In genomic region chr15:32908921-32909320, GRCh38 we compare ENCODE assay signal across 15 cellular contexts.
DNase-seq lines count a peak whose midpoint lies in the region; ATAC-seq, FAIRE-seq and TF ChIP-seq lines count a peak whose summit lies in the region.
"Had no signal": no experiment of that assay in that cellular context is flagged by ENCODE, and none has a peak within 500 bp of the region (broad histone marks: within the 10 kb centered on the region; RNA-seq: fewer than 3 reads in every experiment).

No MANE protein-coding gene starts in this region.

- no peaks in the 10 kb centered on the region for H3K9me3 ChIP-seq in A549
- no peaks in the 10 kb centered on the region for H3K9me3 ChIP-seq in Karpas-422 (ENCODE audit: low read length)
- H3K9me3 ChIP-seq in WERI-Rb-1 (ENCODE audit: severe bottlenecking): no peaks in the 10 kb centered on the region

- WGBS in A549 (ENCODE audit: missing lambda C conversion rate): 93% methylated on average over 4 of the region's 4 CpGs

- H4K20me1 ChIP-seq in Karpas-422 (ENCODE audit: insufficient read depth, low read depth, low read length): no peaks in the 10 kb centered on the region; the same call in 1 of the 2 replicates

- H3K4me1 ChIP-seq in A549 (no peaks in the 10 kb centered on the region), Karpas-422 (ENCODE audit: low read length) (peaks cover 24% of the 10 kb centered on the region)

- no peak for TF ChIP-seq RAD21 in A549 (conservative IDR thresholded peaks at IDR 0.05 in 1 of 2, IDR thresholded peaks at IDR 0.05 in 1 of 2)

- H3K9me2 ChIP-seq in Karpas-422 (replicated peaks; ENCODE audit: insufficient read depth, low read length): no peaks in the 10 kb centered on the region

- no peak overlapping the region for H3K9ac ChIP-seq in Karpas-422 (ENCODE audit: low read length)

- no peak for TF ChIP-seq POLR2A in A549 (IDR thresholded peaks at IDR 0.05; ENCODE audit: low read length)

- CTCF ChIA-PET in A549 (lab: Yijun Ruan, JAX): interaction anchor here (0.9 to 2.6 kb wide), 10 partner anchors 9 to 258 kb away, joined by 3 to 11 read pairs (median 5); no protein-coding TSS in a partner anchor

- ATAC-seq in A549: no peak
- peak; percentile 13 for ATAC-seq in GM21515 (IDR thresholded peaks at IDR 0.05; ENCODE audit: unreplicated experiment)
- ATAC-seq: PC-3 had no signal

- no peaks in the 10 kb centered on the region for H3K79me2 ChIP-seq in Karpas-422 (ENCODE audit: low read length)

- H3K4me2 ChIP-seq in A549 (no peak overlapping the region), Karpas-422 (ENCODE audit: low read depth, low read length, poor library complexity, severe bottlenecking) (peak overlapping the region; percentile 49)

- no peak overlapping the region for H2AFZ ChIP-seq in Karpas-422 (ENCODE audit: low read length)

- H3K36me3 ChIP-seq in Karpas-422 (ENCODE audit: insufficient read depth, low read length): no peaks in the 10 kb centered on the region
- no peaks in the 10 kb centered on the region; the same call in 1 of the 2 replicates for H3K36me3 ChIP-seq in WERI-Rb-1

- no peak overlapping the region for H3K27ac ChIP-seq in A549
- no peak overlapping the region for H3K27ac ChIP-seq in Karpas-422 (ENCODE audit: low read length)
- H3K27ac ChIP-seq in WERI-Rb-1: no peak overlapping the region
- H3K27ac ChIP-seq: VCaP had no signal

- DNase-seq in A549 (ENCODE audit: low read depth in 1 of 2, low spot score in 1 of 2): no peak
- no peak for DNase-seq in Karpas-422
- peak; percentile 11 for DNase-seq in fibroblast of gingiva (ENCODE audit: low read depth)
- DNase-seq in cerebellar nuclear complex (lab: John Stamatoyannopoulos, UW): no peak
- DNase-seq in DMS79 treated with DMSO at 0.1 percent for 48 hours (lab: John Stamatoyannopoulos, UW): no peak
- no peak for DNase-seq in GM10266 (ENCODE audit: extremely low spot score)
- no peak for DNase-seq in WERI-Rb-1
- DNase-seq: activated effector memory CD4-positive, alpha-beta T cell treated with Interleukin-2 at 50 U/mL for 16 hours; dermis blood vessel endothelial cell; NCI-H1105 treated with DMSO at 0.1 percent for 48 hours; small intestine had no signal

- peaks cover 5% of the 10 kb centered on the region; the same call in 1 of the 2 replicates for H3K27me3 ChIP-seq in Karpas-422 (ENCODE audit: low read length)
- H3K27me3 ChIP-seq in WERI-Rb-1 (ENCODE audit: insufficient read depth, low read depth, severe bottlenecking): no peaks in the 10 kb centered on the region

- FAIRE-seq in A549 (lab: Jason Lieb, UNC): peak; percentile 56
- FAIRE-seq: G401.6, small intestine had no signal

- H3K4me3 ChIP-seq in A549 (no peak overlapping the region), Karpas-422 (ENCODE audit: low read length) (0 out of 2 replicates have a peak overlapping the region, but pooled peaks have one; percentile 21), WERI-Rb-1 (ENCODE audit: low read depth, low read length) (no peak overlapping the region)

- TF ChIP-seq CTCF in A549 (IDR thresholded peaks at IDR 0.05) (no peak), GM10266 (IDR thresholded peaks at IDR 0.05; ENCODE audit: control insufficient read depth, insufficient read depth, low read depth, missing control alignments) (no peak), WERI-Rb-1 (IDR thresholded peaks at IDR 0.05; ENCODE audit: low read depth, low read length) (no peak)

- no peak for TF ChIP-seq EP300 in A549 (IDR thresholded peaks at IDR 0.05)

- POLR2A ChIA-PET in A549 (lab: Yijun Ruan, JAX): no interaction called here

TF ChIP-seq in A549, 52 proteins besides CTCF, POLR2A, EP300 and RAD21:
- no peak for TF ChIP-seq NR3C1 (IDR thresholded peaks at IDR 0.05)
- TF ChIP-seq MAZ (IDR thresholded peaks at IDR 0.05; ENCODE audit: borderline replicate concordance, low read depth, low read length): no peak
- TF ChIP-seq PHF8 (IDR thresholded peaks at IDR 0.05; ENCODE audit: borderline replicate concordance, low read depth): no peak
- no peak for TF ChIP-seq ZSCAN20 (CRISPR knock-in tag; IDR thresholded peaks at IDR 0.05)
- no peak for TF ChIP-seq GATA3 (IDR thresholded peaks at IDR 0.05; ENCODE audit: borderline replicate concordance)
- no peak for TF ChIP-seq HES2 (IDR thresholded peaks at IDR 0.05)
- TF ChIP-seq RCOR1 (IDR thresholded peaks at IDR 0.05; ENCODE audit: low read depth, low read length): no peak
- no peak for TF ChIP-seq RNF2 (IDR thresholded peaks at IDR 0.05; ENCODE audit: borderline replicate concordance, low read depth)
- no peak for TF ChIP-seq TP53 (CRISPR knock-in tag; IDR thresholded peaks at IDR 0.05)
- TF ChIP-seq KDM1A (IDR thresholded peaks at IDR 0.05; ENCODE audit: low read depth): no peak
- no peak for TF ChIP-seq CBX2 (IDR thresholded peaks at IDR 0.05; ENCODE audit: borderline replicate concordance, low read depth)
- TF ChIP-seq ZFP36 (IDR thresholded peaks at IDR 0.05; ENCODE audit: borderline replicate concordance, partially characterized antibody): no peak
- TF ChIP-seq JUNB (IDR thresholded peaks at IDR 0.05): no peak
- no peak for TF ChIP-seq CBX8 (IDR thresholded peaks at IDR 0.05)
- TF ChIP-seq ZC3H11A (IDR thresholded peaks at IDR 0.05): no peak
- TF ChIP-seq EHF (CRISPR knock-in tag; IDR thresholded peaks at IDR 0.05): no peak
